1 cellular context compared by ENCODE assay signal in the genomic region with DNA sequence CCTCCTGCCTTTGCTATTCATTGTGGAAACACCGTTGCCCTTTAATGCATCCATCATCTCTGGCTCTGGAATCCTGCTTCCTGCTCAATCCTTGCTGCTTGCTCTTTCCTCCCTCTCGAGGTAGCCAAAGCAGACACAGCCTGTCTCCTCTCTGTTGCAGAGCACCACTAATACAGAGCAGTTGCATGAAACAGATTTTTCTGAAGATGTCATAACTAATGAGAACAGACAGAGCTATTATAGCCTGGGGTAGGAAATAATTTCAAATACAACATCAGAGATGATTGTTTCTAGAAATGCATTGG.
TF ChIP-seq lines count a peak whose summit lies in the region.

No MANE protein-coding gene starts in this region.

TF ChIP-seq in neural cell, 6 proteins besides CTCF, POLR2A, EP300 and RAD21 (continued from another document):
- TF ChIP-seq, protein P1, sequence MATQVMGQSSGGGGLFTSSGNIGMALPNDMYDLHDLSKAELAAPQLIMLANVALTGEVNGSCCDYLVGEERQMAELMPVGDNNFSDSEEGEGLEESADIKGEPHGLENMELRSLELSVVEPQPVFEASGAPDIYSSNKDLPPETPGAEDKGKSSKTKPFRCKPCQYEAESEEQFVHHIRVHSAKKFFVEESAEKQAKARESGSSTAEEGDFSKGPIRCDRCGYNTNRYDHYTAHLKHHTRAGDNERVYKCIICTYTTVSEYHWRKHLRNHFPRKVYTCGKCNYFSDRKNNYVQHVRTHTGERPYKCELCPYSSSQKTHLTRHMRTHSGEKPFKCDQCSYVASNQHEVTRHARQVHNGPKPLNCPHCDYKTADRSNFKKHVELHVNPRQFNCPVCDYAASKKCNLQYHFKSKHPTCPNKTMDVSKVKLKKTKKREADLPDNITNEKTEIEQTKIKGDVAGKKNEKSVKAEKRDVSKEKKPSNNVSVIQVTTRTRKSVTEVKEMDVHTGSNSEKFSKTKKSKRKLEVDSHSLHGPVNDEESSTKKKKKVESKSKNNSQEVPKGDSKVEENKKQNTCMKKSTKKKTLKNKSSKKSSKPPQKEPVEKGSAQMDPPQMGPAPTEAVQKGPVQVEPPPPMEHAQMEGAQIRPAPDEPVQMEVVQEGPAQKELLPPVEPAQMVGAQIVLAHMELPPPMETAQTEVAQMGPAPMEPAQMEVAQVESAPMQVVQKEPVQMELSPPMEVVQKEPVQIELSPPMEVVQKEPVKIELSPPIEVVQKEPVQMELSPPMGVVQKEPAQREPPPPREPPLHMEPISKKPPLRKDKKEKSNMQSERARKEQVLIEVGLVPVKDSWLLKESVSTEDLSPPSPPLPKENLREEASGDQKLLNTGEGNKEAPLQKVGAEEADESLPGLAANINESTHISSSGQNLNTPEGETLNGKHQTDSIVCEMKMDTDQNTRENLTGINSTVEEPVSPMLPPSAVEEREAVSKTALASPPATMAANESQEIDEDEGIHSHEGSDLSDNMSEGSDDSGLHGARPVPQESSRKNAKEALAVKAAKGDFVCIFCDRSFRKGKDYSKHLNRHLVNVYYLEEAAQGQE (IDR thresholded peaks at IDR 0.05; ENCODE audit: borderline replicate concordance), result no peak
- TF ChIP-seq TAF1 (IDR thresholded peaks at IDR 0.05; ENCODE audit: low read depth) (no peak), POLR2AphosphoS5 (IDR thresholded peaks at IDR 0.05) (no peak), EZH2 (IDR thresholded peaks at IDR 0.05; ENCODE audit: borderline replicate concordance, insufficient read depth, low read length, poor library complexity, severe bottlenecking) (no peak)
